ENCODE assay signal across 6 cellular contexts in the genomic region with DNA sequence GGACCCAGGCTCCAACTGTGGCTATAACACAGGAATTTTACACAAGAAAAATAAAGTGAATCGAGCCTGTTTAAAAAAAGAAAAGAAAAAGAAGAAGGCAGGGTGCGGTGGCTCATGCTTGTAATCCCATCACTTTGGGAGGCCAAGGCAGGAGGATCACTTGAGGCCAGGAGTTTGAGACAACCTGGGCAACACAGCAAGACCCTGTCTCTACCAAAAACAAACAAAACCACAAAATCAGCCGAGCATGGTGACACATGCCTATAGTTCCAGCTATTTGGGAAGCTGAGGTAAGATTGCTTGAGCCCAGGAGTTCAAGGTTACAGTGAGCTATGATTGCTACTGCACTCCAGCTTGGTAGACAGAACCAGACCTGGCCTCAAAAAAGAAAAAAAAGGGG.
"Had no signal": no experiment of that assay in that cellular context is flagged by ENCODE, and none has a peak within 500 bp of the region (broad histone marks: within the 10 kb centered on the region; RNA-seq: fewer than 3 reads in every experiment).

No MANE protein-coding gene starts in this region.

- H3K4me2 ChIP-seq: GM23338 had no signal

- H2AFZ ChIP-seq: GM23338 had no signal

- DNase-seq: H9, HCEC 1CT had no signal

- FAIRE-seq: H1, H54, HTR-8/SVneo had no signal

- ATAC-seq: GM23338 had no signal

- H3K4me3 ChIP-seq: GM23338 had no signal
